12 cellular contexts compared by ENCODE assay signal in the genomic region with DNA sequence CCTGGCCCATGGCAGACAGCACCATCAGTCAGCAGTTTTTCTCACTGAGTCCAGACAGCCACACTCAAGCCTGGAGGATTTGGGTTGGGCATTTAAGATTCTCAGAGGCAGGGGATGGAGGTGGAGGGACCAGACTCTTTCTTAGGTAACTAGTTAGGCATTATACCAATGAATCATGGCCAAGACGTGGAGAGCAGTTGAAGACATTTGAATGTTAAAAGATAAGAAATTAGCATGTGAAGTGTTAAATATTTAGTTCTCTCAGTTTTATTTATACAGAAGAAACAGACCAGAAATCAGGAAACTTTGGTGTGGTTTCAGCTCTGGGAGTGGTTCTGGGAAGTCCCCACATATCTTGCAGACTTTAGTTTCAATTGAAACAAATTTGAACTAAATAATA.
DNase-seq lines count a peak whose midpoint lies in the region; ATAC-seq lines count a peak whose summit lies in the region.
"Had no signal": no experiment of that assay in that cellular context is flagged by ENCODE, and none has a peak within 500 bp of the region (broad histone marks: within the 10 kb centered on the region; RNA-seq: fewer than 3 reads in every experiment).

No MANE protein-coding gene starts in this region.

- peak overlapping the region; percentile 35 for H3K4me3 Mint-ChIP-seq in activated naive CD4-positive, alpha-beta T cell treated with anti-CD3 and anti-CD28 coated beads, Interleukin-2, amount 50 U/mL, for 24 hours
- H3K4me3 Mint-ChIP-seq in T-helper 1 cell treated with Interleukin-12 subunit alpha and Interleukin-12 subunit beta and Interleukin-4 antibody, amounts not matched to agents 30 μg/mL and 1 μg/mL, for 36 hours = peak overlapping the region; percentile 78
- H3K4me3 Mint-ChIP-seq in stimulated activated naive CD8-positive, alpha-beta T cell treated with anti-CD3 and anti-CD28 coated beads, Interleukin-15, Interleukin-2, amounts not matched to agents 100 ng/mL and 50 ng/mL, for 24 hours = peak overlapping the region; percentile 37
- H3K4me3 Mint-ChIP-seq: mesothelial cell of epicardium had no signal

- H3K4me1 Mint-ChIP-seq in activated naive CD4-positive, alpha-beta T cell treated with anti-CD3 and anti-CD28 coated beads, Interleukin-2, amount 50 U/mL, for 24 hours = peaks cover 68% of the 10 kb centered on the region
- peaks cover 61% of the 10 kb centered on the region for H3K4me1 Mint-ChIP-seq in T-helper 1 cell treated with Interleukin-12 subunit alpha and Interleukin-12 subunit beta and Interleukin-4 antibody, amounts not matched to agents 30 μg/mL and 1 μg/mL, for 36 hours (ENCODE audit: low read depth)
- H3K4me1 Mint-ChIP-seq in stimulated activated naive CD8-positive, alpha-beta T cell treated with anti-CD3 and anti-CD28 coated beads, Interleukin-15, Interleukin-2, amounts not matched to agents 100 ng/mL and 50 ng/mL, for 24 hours (ENCODE audit: low read depth) = peaks cover 42% of the 10 kb centered on the region

- no peak for DNase-seq in activated naive CD4-positive, alpha-beta T cell (lab: John Stamatoyannopoulos, UW)
- peak; percentile 14 for DNase-seq in effector CD4-positive, alpha-beta T cell
- DNase-seq in KBM-7 (no peak), NCI-H2107 (lab: John Stamatoyannopoulos, UW) (no peak)
- DNase-seq: EL; NK-92 treated with Interleukin-12 subunit alpha and Interleukin-12 subunit beta, amount 100 ng/mL, for 24 hours had no signal

- H3K27me3 Mint-ChIP-seq in activated naive CD4-positive, alpha-beta T cell treated with anti-CD3 and anti-CD28 coated beads, Interleukin-2, amount 50 U/mL, for 24 hours = no peaks in the 10 kb centered on the region
- no peaks in the 10 kb centered on the region for H3K27me3 Mint-ChIP-seq in T-helper 1 cell treated with Interleukin-12 subunit alpha and Interleukin-12 subunit beta and Interleukin-4 antibody, amounts not matched to agents 30 μg/mL and 1 μg/mL, for 36 hours (ENCODE audit: low read depth)
- no peaks in the 10 kb centered on the region for H3K27me3 Mint-ChIP-seq in stimulated activated naive CD8-positive, alpha-beta T cell treated with anti-CD3 and anti-CD28 coated beads, Interleukin-15, Interleukin-2, amounts not matched to agents 100 ng/mL and 50 ng/mL, for 24 hours
- H3K27me3 Mint-ChIP-seq: progenitor cell of endocrine pancreas had no signal

- in situ Hi-C loops in KBM-7 (cut with MboI; ENCODE audit: low pct_unique_long_range_greater_than_20kb, low sequenced_read_pairs) = no loop called here

- H3K9me3 Mint-ChIP-seq in activated naive CD4-positive, alpha-beta T cell treated with anti-CD3 and anti-CD28 coated beads, Interleukin-2, amount 50 U/mL, for 24 hours = no peaks in the 10 kb centered on the region
- no peaks in the 10 kb centered on the region for H3K9me3 Mint-ChIP-seq in T-helper 1 cell treated with Interleukin-12 subunit alpha and Interleukin-12 subunit beta and Interleukin-4 antibody, amounts not matched to agents 30 μg/mL and 1 μg/mL, for 36 hours
- H3K9me3 Mint-ChIP-seq in stimulated activated naive CD8-positive, alpha-beta T cell treated with anti-CD3 and anti-CD28 coated beads, Interleukin-15, Interleukin-2, amounts not matched to agents 100 ng/mL and 50 ng/mL, for 24 hours = no peaks in the 10 kb centered on the region
- H3K9me3 Mint-ChIP-seq: mesothelial cell of epicardium had no signal

- H3K27ac Mint-ChIP-seq in activated naive CD4-positive, alpha-beta T cell treated with anti-CD3 and anti-CD28 coated beads, Interleukin-2, amount 50 U/mL, for 24 hours = peak overlapping the region; percentile 36
- peak overlapping the region; percentile 88 for H3K27ac Mint-ChIP-seq in T-helper 1 cell treated with Interleukin-12 subunit alpha and Interleukin-12 subunit beta and Interleukin-4 antibody, amounts not matched to agents 30 μg/mL and 1 μg/mL, for 36 hours
- peak overlapping the region; percentile 84 for H3K27ac Mint-ChIP-seq in stimulated activated naive CD8-positive, alpha-beta T cell treated with anti-CD3 and anti-CD28 coated beads, Interleukin-15, Interleukin-2, amounts not matched to agents 100 ng/mL and 50 ng/mL, for 24 hours
- H3K27ac Mint-ChIP-seq: mesothelial cell of epicardium had no signal

- ATAC-seq in GM21737 (IDR thresholded peaks at IDR 0.05; ENCODE audit: unreplicated experiment) = no peak

- H3K36me3 Mint-ChIP-seq in activated naive CD4-positive, alpha-beta T cell treated with anti-CD3 and anti-CD28 coated beads, Interleukin-2, amount 50 U/mL, for 24 hours = peaks cover 32% of the 10 kb centered on the region
- peaks cover 46% of the 10 kb centered on the region for H3K36me3 Mint-ChIP-seq in T-helper 1 cell treated with Interleukin-12 subunit alpha and Interleukin-12 subunit beta and Interleukin-4 antibody, amounts not matched to agents 30 μg/mL and 1 μg/mL, for 36 hours (ENCODE audit: low read depth)
- H3K36me3 Mint-ChIP-seq in stimulated activated naive CD8-positive, alpha-beta T cell treated with anti-CD3 and anti-CD28 coated beads, Interleukin-15, Interleukin-2, amounts not matched to agents 100 ng/mL and 50 ng/mL, for 24 hours (ENCODE audit: low read depth) = peaks cover 67% of the 10 kb centered on the region

Comparison
In these comparisons a context has a peak if more than half of its experiments do, and no peak if none do; other contexts are left out.
1. H3K27ac Mint-ChIP-seq: peak in every context shown above with its lines; median percentile 88 in T-helper 1 cell treated with Interleukin-12 subunit alpha and Interleukin-12 subunit beta and Interleukin-4 antibody, amounts not matched to agents 30 μg/mL and 1 μg/mL, for 36 hours; 84 in stimulated activated naive CD8-positive, alpha-beta T cell treated with anti-CD3 and anti-CD28 coated beads, Interleukin-15, Interleukin-2, amounts not matched to agents 100 ng/mL and 50 ng/mL, for 24 hours; 36 in activated naive CD4-positive, alpha-beta T cell treated with anti-CD3 and anti-CD28 coated beads, Interleukin-2, amount 50 U/mL, for 24 hours.